ENCODE assay signal across 31 cellular contexts in the genomic region with DNA sequence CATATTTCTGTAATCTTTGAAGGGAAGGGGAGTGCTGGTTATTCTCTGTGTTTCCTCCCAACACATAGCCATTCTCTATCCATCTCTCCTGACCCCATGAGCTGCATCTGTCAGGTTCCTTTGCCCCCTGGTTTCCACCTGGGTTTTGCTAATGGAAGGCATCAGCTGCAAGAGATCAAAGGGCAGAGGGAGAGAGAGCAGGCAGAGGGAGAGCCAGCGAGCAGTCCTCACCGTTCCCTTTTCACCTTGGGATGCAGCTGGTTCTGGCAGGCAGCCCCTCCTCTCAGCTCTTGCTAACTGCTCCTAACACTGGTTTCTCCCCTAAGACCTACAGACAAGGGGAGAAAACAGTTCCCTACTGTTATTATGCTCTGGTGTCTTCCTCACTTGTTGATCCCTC.
"Had no signal": no experiment of that assay in that cellular context is flagged by ENCODE, and none has a peak within 500 bp of the region (broad histone marks: within the 10 kb centered on the region; RNA-seq: fewer than 3 reads in every experiment).

No MANE protein-coding gene starts in this region.

- H3K27me3 Mint-ChIP-seq: activated CD4-positive, alpha-beta memory T cell treated with anti-CD3 and anti-CD28 coated beads, Interleukin-2, amount 10 ng/mL, durations not matched to agents 7 days and 5 days; activated CD4-positive, alpha-beta T cell treated with anti-CD3 and anti-CD28 coated beads, Interleukin-2, amount 10 ng/mL, durations not matched to agents 7 days and 5 days; activated T-helper 17 cell treated with anti-CD3 and anti-CD28 coated beads, Interleukin-2, amount 50 U/mL, for 72 hours; effector memory CD8-positive, alpha-beta T cell; naive B cell; stimulated activated naive CD8-positive, alpha-beta T cell treated with anti-CD3 and anti-CD28 coated beads, Interleukin-15, Interleukin-2, amounts not matched to agents 100 ng/mL and 50 ng/mL, for 24 hours had no signal

- H3K4me3 ChIP-seq: gastroesophageal sphincter, psoas muscle, right atrium auricular region, spleen, thoracic aorta, uterus had no signal

- H3K9me3 ChIP-seq: gastroesophageal sphincter, psoas muscle, right atrium auricular region, spleen, thoracic aorta, uterus had no signal

- H3K4me3 Mint-ChIP-seq: activated CD4-positive, alpha-beta memory T cell treated with anti-CD3 and anti-CD28 coated beads, Interleukin-2, amount 10 ng/mL, durations not matched to agents 7 days and 5 days; activated CD4-positive, alpha-beta T cell treated with anti-CD3 and anti-CD28 coated beads, Interleukin-2, amount 10 ng/mL, durations not matched to agents 7 days and 5 days; activated T-cell treated with anti-CD3 and anti-CD28 coated beads, Interleukin-2, amount 50 U/mL, for 4 hours; activated T-helper 17 cell treated with anti-CD3 and anti-CD28 coated beads, Interleukin-2, amount 50 U/mL, for 72 hours; effector memory CD8-positive, alpha-beta T cell; mesothelial cell of epicardium; naive B cell; nephron progenitor cell; stimulated activated naive CD8-positive, alpha-beta T cell treated with anti-CD3 and anti-CD28 coated beads, Interleukin-15, Interleukin-2, amounts not matched to agents 100 ng/mL and 50 ng/mL, for 24 hours; type B pancreatic cell had no signal

- H3K9ac ChIP-seq: parathyroid adenoma had no signal

- H3K4me1 Mint-ChIP-seq: activated CD4-positive, alpha-beta memory T cell treated with anti-CD3 and anti-CD28 coated beads, Interleukin-2, amount 10 ng/mL, durations not matched to agents 7 days and 5 days; activated CD4-positive, alpha-beta T cell treated with anti-CD3 and anti-CD28 coated beads, Interleukin-2, amount 10 ng/mL, durations not matched to agents 7 days and 5 days; activated T-helper 17 cell treated with anti-CD3 and anti-CD28 coated beads, Interleukin-2, amount 50 U/mL, for 72 hours; naive B cell had no signal

- FAIRE-seq: astrocyte, endothelial cell of umbilical vein had no signal

- ATAC-seq: activated T-cell treated with anti-CD3 and anti-CD28 coated beads, Interleukin-2, amount 50 U/mL, for 4 hours; activated T-helper 17 cell treated with anti-CD3 and anti-CD28 coated beads, Interleukin-2, amount 50 U/mL, for 72 hours; effector memory CD8-positive, alpha-beta T cell; gastroesophageal sphincter; left ventricle myocardium superior; psoas muscle had no signal

- H3K27ac ChIP-seq: brain microvascular endothelial cell, gastroesophageal sphincter, parathyroid adenoma, psoas muscle, right atrium auricular region, spleen, thoracic aorta, uterus had no signal

- H3K9me3 Mint-ChIP-seq: activated CD4-positive, alpha-beta memory T cell treated with anti-CD3 and anti-CD28 coated beads, Interleukin-2, amount 10 ng/mL, durations not matched to agents 7 days and 5 days; activated CD4-positive, alpha-beta T cell treated with anti-CD3 and anti-CD28 coated beads, Interleukin-2, amount 10 ng/mL, durations not matched to agents 7 days and 5 days; activated T-cell treated with anti-CD3 and anti-CD28 coated beads, Interleukin-2, amount 50 U/mL, for 4 hours; activated T-helper 17 cell treated with anti-CD3 and anti-CD28 coated beads, Interleukin-2, amount 50 U/mL, for 72 hours; mesothelial cell of epicardium; nephron progenitor cell; stimulated activated naive CD8-positive, alpha-beta T cell treated with anti-CD3 and anti-CD28 coated beads, Interleukin-15, Interleukin-2, amounts not matched to agents 100 ng/mL and 50 ng/mL, for 24 hours; type B pancreatic cell had no signal

- H2AFZ ChIP-seq: parathyroid adenoma had no signal

- H3K36me3 ChIP-seq: brain microvascular endothelial cell, gastroesophageal sphincter, right atrium auricular region, spleen, thoracic aorta, uterus had no signal

- H3K36me3 Mint-ChIP-seq: mesothelial cell of epicardium, naive B cell, type B pancreatic cell had no signal

- H3K79me2 ChIP-seq: parathyroid adenoma had no signal

- H3K27ac Mint-ChIP-seq: activated CD4-positive, alpha-beta memory T cell treated with anti-CD3 and anti-CD28 coated beads, Interleukin-2, amount 10 ng/mL, durations not matched to agents 7 days and 5 days; activated CD4-positive, alpha-beta T cell treated with anti-CD3 and anti-CD28 coated beads, Interleukin-2, amount 10 ng/mL, durations not matched to agents 7 days and 5 days; activated T-helper 17 cell treated with anti-CD3 and anti-CD28 coated beads, Interleukin-2, amount 50 U/mL, for 72 hours; effector memory CD8-positive, alpha-beta T cell; mesothelial cell of epicardium; naive B cell; nephron progenitor cell; stimulated activated naive CD8-positive, alpha-beta T cell treated with anti-CD3 and anti-CD28 coated beads, Interleukin-15, Interleukin-2, amounts not matched to agents 100 ng/mL and 50 ng/mL, for 24 hours; type B pancreatic cell had no signal

- H3K27me3 ChIP-seq: brain microvascular endothelial cell, gastroesophageal sphincter, right atrium auricular region, spleen, uterus had no signal

- H3K4me1 ChIP-seq: gastroesophageal sphincter, parathyroid adenoma, right atrium auricular region, spleen, uterus had no signal

- DNase-seq: activated CD4-positive, alpha-beta memory T cell treated with anti-CD3 and anti-CD28 coated beads, Interleukin-2, amount 10 ng/mL, durations not matched to agents 7 days and 5 days; activated CD4-positive, alpha-beta T cell treated with anti-CD3 and anti-CD28 coated beads for 1 hour; activated CD4-positive, alpha-beta T cell treated with anti-CD3 and anti-CD28 coated beads, Interleukin-2, amount 10 ng/mL, durations not matched to agents 7 days and 5 days; activated gamma-delta T cell treated with Interleukin-2 at 50 U/mL for 16 hours; activated naive CD4-positive, alpha-beta T cell treated with anti-CD3 and anti-CD28 coated beads, Interleukin-2, amount 50 U/mL, for 16 hours; activated T-cell treated with anti-CD3 and anti-CD28 coated beads, Interleukin-2, amount 50 U/mL, for 4 hours; amniotic stem cell; brain microvascular endothelial cell; cortex of kidney; effector memory CD8-positive, alpha-beta T cell; head of caudate nucleus; hypothalamus; left ventricle myocardium superior; mammary epithelial cell; naive B cell; nephron progenitor cell; nucleus accumbens; psoas muscle; spleen; T-helper 2 cell; uterus had no signal
